Comparison of ENCODE assay signal across 7 cellular contexts in genomic region chr16:67173808-67174705, GRCh38. TPM values are rescaled to one million over a fixed set of nuclear protein-coding genes. Genes with fewer than 3 reads are reported as not detected.
A peak's percentile ranks its signal among the peaks of the same experiment; 100 is the strongest.
DNase-seq lines count a peak whose midpoint lies in the region; ATAC-seq and TF ChIP-seq lines count a peak whose summit lies in the region.

No MANE protein-coding gene starts in this region.

- H3K9me3 Mint-ChIP-seq in activated CD4-positive, alpha-beta T cell treated with anti-CD3 and anti-CD28 coated beads, Interleukin-2, amount 10 ng/mL, durations not matched to agents 24 days and 14 days: no peaks in the 10 kb centered on the region

- no peaks in the 10 kb centered on the region for H3K27me3 ChIP-seq in dorsolateral prefrontal cortex
- peaks cover 0 to 72% of the 10 kb centered on the region in 2 donors for H3K27me3 ChIP-seq in left lung

- H3K27me3 Mint-ChIP-seq in activated CD4-positive, alpha-beta T cell treated with anti-CD3 and anti-CD28 coated beads, Interleukin-2, amount 10 ng/mL, durations not matched to agents 24 days and 14 days: no peaks in the 10 kb centered on the region

- peak overlapping the region; percentile 49 for H3K4me3 ChIP-seq in GM12864 (ENCODE audit: low read depth, low read length)
- peak overlapping the region; percentile 25 to 82 (median 62) for H3K4me3 ChIP-seq in dorsolateral prefrontal cortex
- peak overlapping the region; percentile 21 to 39 for H3K4me3 ChIP-seq in left lung

- H3K9me3 ChIP-seq in left lung: no peaks in the 10 kb centered on the region

- TF ChIP-seq CTCF in GM12864 (IDR thresholded peaks at IDR 0.05; ENCODE audit: low read depth, low read length, missing control alignments) (peak; percentile 13), dorsolateral prefrontal cortex (IDR thresholded peaks at IDR 0.05 in 54 of 56, conservative IDR thresholded peaks at IDR 0.05 in 2 of 56; ENCODE audit: low read depth in 1 of 56, partially characterized antibody in 56 of 56) (peak in 50 of 56 donors; percentile 12 to 66 (median 41)), left lung (IDR thresholded peaks at IDR 0.05) (peak in 1 of 2 donors; percentile 16)

- peaks cover 21% of the 10 kb centered on the region for H3K36me3 Mint-ChIP-seq in activated CD4-positive, alpha-beta T cell treated with anti-CD3 and anti-CD28 coated beads, Interleukin-2, amount 10 ng/mL, durations not matched to agents 24 days and 14 days (ENCODE audit: low read depth)

- peaks cover 38 to 80% of the 10 kb centered on the region in 2 donors for H3K4me1 ChIP-seq in left lung

- peak; percentile 27 for ATAC-seq in HG02610 (IDR thresholded peaks at IDR 0.05; ENCODE audit: unreplicated experiment)
- ATAC-seq in left lung: peak; percentile 72

- H3K4me1 Mint-ChIP-seq in activated CD4-positive, alpha-beta T cell treated with anti-CD3 and anti-CD28 coated beads, Interleukin-2, amount 10 ng/mL, durations not matched to agents 24 days and 14 days: peaks cover 62% of the 10 kb centered on the region

- H3K27ac ChIP-seq in dorsolateral prefrontal cortex (peak overlapping the region in 58 of 59 donors; percentile 44 to 94 (median 84)), left lung (peak overlapping the region; percentile 79 to 81)

- no peak for DNase-seq in GM12864 (ENCODE audit: low read depth)
- peak; percentile 75 for DNase-seq in NCI-H2171 (lab: John Stamatoyannopoulos, UW)
- peak; percentile 94 for DNase-seq in activated CD4-positive, alpha-beta T cell treated with anti-CD3 and anti-CD28 coated beads, Interleukin-2, amount 10 ng/mL, durations not matched to agents 24 days and 14 days
- DNase-seq in dorsolateral prefrontal cortex: peak; percentile 77 to 90 (median 86)
- peak; percentile 88 to 95 for DNase-seq in left lung
- peak; percentile 25 for DNase-seq in stimulated activated CD8-positive, alpha-beta memory T cell treated with anti-CD3 and anti-CD28 coated beads, Interleukin-12 subunit alpha, Interleukin-12 subunit beta, amount 100 ng/mL, for 1 hour (ENCODE audit: low read depth)

- intact Hi-C loops in activated CD4-positive, alpha-beta T cell treated with anti-CD3 and anti-CD28 coated beads, Interleukin-2, amount 10 ng/mL, durations not matched to agents 24 days and 14 days (cut with micrococcal nuclease): loop anchor here (1.0 to 2.0 kb wide), 2 partner anchors 9 to 13 kb away; partner anchors contain the start of gene MATCAP1
- intact Hi-C loops in dorsolateral prefrontal cortex (cut with DNase I) (no loop called here), left lung (cut with DNase I) (no loop called here)

- no peaks in the 10 kb centered on the region for H3K36me3 ChIP-seq in left lung

- H3K27ac Mint-ChIP-seq in activated CD4-positive, alpha-beta T cell treated with anti-CD3 and anti-CD28 coated beads, Interleukin-2, amount 10 ng/mL, durations not matched to agents 24 days and 14 days: peak overlapping the region; percentile 88

- H3K4me3 Mint-ChIP-seq in activated CD4-positive, alpha-beta T cell treated with anti-CD3 and anti-CD28 coated beads, Interleukin-2, amount 10 ng/mL, durations not matched to agents 24 days and 14 days: peak overlapping the region; percentile 94

RNA-seq across cellular contexts. Expression of gene NOL3, which starts 3.7 kb away (rescaled TPM):
- total RNA-seq in activated CD4-positive, alpha-beta T cell treated with anti-CD3 and anti-CD28 coated beads, Interleukin-2, amount 10 ng/mL, durations not matched to agents 24 days and 14 days: 31.0 and 36.7 TPM in 2 replicates
- 10 to 100 TPM; 23.0 to 67.7 (median 36.8) TPM for total RNA-seq in dorsolateral prefrontal cortex
- 10 to 100 TPM; 29.5 to 36.7 TPM for total RNA-seq in left lung

RNA-seq across cellular contexts. Expression of gene HSF4, which starts 9.5 kb away (rescaled TPM):
- 48.5 and 54.0 TPM in 2 replicates for total RNA-seq in activated CD4-positive, alpha-beta T cell treated with anti-CD3 and anti-CD28 coated beads, Interleukin-2, amount 10 ng/mL, durations not matched to agents 24 days and 14 days
- total RNA-seq in dorsolateral prefrontal cortex (100 to 1,000 TPM in 95 of 120 experiments, 10 to 100 TPM in 25; 73.3 to 206 (median 120) TPM), left lung (10 to 100 TPM; 28.1 to 38.2 TPM)

RNA-seq across cellular contexts. Expression of gene MATCAP1, which starts 9.7 kb away (rescaled TPM):
- 51.3 and 55.1 TPM in 2 replicates for total RNA-seq in activated CD4-positive, alpha-beta T cell treated with anti-CD3 and anti-CD28 coated beads, Interleukin-2, amount 10 ng/mL, durations not matched to agents 24 days and 14 days
- total RNA-seq in dorsolateral prefrontal cortex: 100 to 1,000 TPM in 5 of 120 experiments, 10 to 100 TPM in 115; 51.2 to 112 (median 73.4) TPM
- total RNA-seq in left lung: 10 to 100 TPM; 36.8 to 44.7 TPM

RNA-seq across cellular contexts. Expression of gene FBXL8, which starts 14.3 kb away (rescaled TPM):
- 25.1 and 30.0 TPM in 2 replicates for total RNA-seq in activated CD4-positive, alpha-beta T cell treated with anti-CD3 and anti-CD28 coated beads, Interleukin-2, amount 10 ng/mL, durations not matched to agents 24 days and 14 days
- total RNA-seq in dorsolateral prefrontal cortex (10 to 100 TPM in 61 of 120 experiments, 1 to 10 TPM in 59; 3.8 to 25.4 (median 10.2) TPM), left lung (10 to 100 TPM; 22.1 to 22.9 TPM)

RNA-seq across cellular contexts. Expression of gene TRADD, which starts 14.3 kb away (rescaled TPM):
- total RNA-seq in activated CD4-positive, alpha-beta T cell treated with anti-CD3 and anti-CD28 coated beads, Interleukin-2, amount 10 ng/mL, durations not matched to agents 24 days and 14 days: 28.9 and 30.1 TPM in 2 replicates
- total RNA-seq in dorsolateral prefrontal cortex: 10 to 100 TPM in 84 of 120 experiments, 1 to 10 TPM in 36; 5.6 to 19.5 (median 11.5) TPM
- 10 to 100 TPM; 25.1 to 25.5 TPM for total RNA-seq in left lung
